In genomic region chr3:47863391-47864128, GRCh38 we compare ENCODE assay signal across 27 cellular contexts.
"Had no signal": no experiment of that assay in that cellular context is flagged by ENCODE, and none has a peak within 500 bp of the region (broad histone marks: within the 10 kb centered on the region; RNA-seq: fewer than 3 reads in every experiment).

No MANE protein-coding gene starts in this region.

- H3K4me2 ChIP-seq: SK-N-SH had no signal

- H3K9ac ChIP-seq: SK-N-SH had no signal

- H3K27me3 ChIP-seq: adrenal gland, body of pancreas, colonic mucosa, pancreas, suprapubic skin, tibial artery, upper lobe of right lung had no signal

- H3K4me3 Mint-ChIP-seq: activated CD4-positive, alpha-beta memory T cell treated with anti-CD3 and anti-CD28 coated beads, Interleukin-2, amount 10 ng/mL, durations not matched to agents 7 days and 5 days; activated CD4-positive, alpha-beta T cell treated with anti-CD3 and anti-CD28 coated beads, Interleukin-2, amount 10 ng/mL, durations not matched to agents 7 days and 5 days; activated naive CD4-positive, alpha-beta T cell treated with anti-CD3 and anti-CD28 coated beads for 36 hours; activated naive CD8-positive, alpha-beta T cell treated with anti-CD3 and anti-CD28 coated beads for 36 hours; activated T-cell treated with anti-CD3 and anti-CD28 coated beads, Interleukin-2, amount 50 U/mL, for 72 hours; T-helper 1 cell treated with Interleukin-12 subunit alpha and Interleukin-12 subunit beta and Interleukin-4 antibody, amounts not matched to agents 30 μg/mL and 1 μg/mL, for 36 hours had no signal

- H3K27ac ChIP-seq: adrenal gland, body of pancreas, colonic mucosa, lower lobe of right lung, pancreas, psoas muscle, suprapubic skin, tibial artery, upper lobe of right lung, VCaP had no signal

- FAIRE-seq: endothelial cell of umbilical vein, pancreas, TTC549 had no signal

- H3K9me3 Mint-ChIP-seq: activated CD4-positive, alpha-beta memory T cell treated with anti-CD3 and anti-CD28 coated beads, Interleukin-2, amount 10 ng/mL, durations not matched to agents 7 days and 5 days; activated CD4-positive, alpha-beta T cell treated with anti-CD3 and anti-CD28 coated beads, Interleukin-2, amount 10 ng/mL, durations not matched to agents 7 days and 5 days; activated naive CD4-positive, alpha-beta T cell treated with anti-CD3 and anti-CD28 coated beads for 36 hours; activated naive CD8-positive, alpha-beta T cell treated with anti-CD3 and anti-CD28 coated beads for 36 hours; activated T-cell treated with anti-CD3 and anti-CD28 coated beads, Interleukin-2, amount 50 U/mL, for 72 hours; T-helper 1 cell treated with Interleukin-12 subunit alpha and Interleukin-12 subunit beta and Interleukin-4 antibody, amounts not matched to agents 30 μg/mL and 1 μg/mL, for 36 hours had no signal

- H3K27ac Mint-ChIP-seq: activated CD4-positive, alpha-beta memory T cell treated with anti-CD3 and anti-CD28 coated beads, Interleukin-2, amount 10 ng/mL, durations not matched to agents 7 days and 5 days; activated CD4-positive, alpha-beta T cell treated with anti-CD3 and anti-CD28 coated beads, Interleukin-2, amount 10 ng/mL, durations not matched to agents 7 days and 5 days; activated naive CD4-positive, alpha-beta T cell treated with anti-CD3 and anti-CD28 coated beads for 36 hours; activated naive CD8-positive, alpha-beta T cell treated with anti-CD3 and anti-CD28 coated beads for 36 hours; activated T-cell treated with anti-CD3 and anti-CD28 coated beads, Interleukin-2, amount 50 U/mL, for 72 hours; T-helper 1 cell treated with Interleukin-12 subunit alpha and Interleukin-12 subunit beta and Interleukin-4 antibody, amounts not matched to agents 30 μg/mL and 1 μg/mL, for 36 hours had no signal

- DNase-seq: activated CD4-positive, alpha-beta memory T cell treated with anti-CD3 and anti-CD28 coated beads, Interleukin-2, amount 10 ng/mL, durations not matched to agents 7 days and 5 days; activated CD4-positive, alpha-beta T cell treated with anti-CD3 and anti-CD28 coated beads for 1 hour; activated CD4-positive, alpha-beta T cell treated with anti-CD3 and anti-CD28 coated beads, Interleukin-2, amount 10 ng/mL, durations not matched to agents 7 days and 5 days; activated naive CD4-positive, alpha-beta T cell treated with anti-CD3 and anti-CD28 coated beads for 36 hours; activated naive CD8-positive, alpha-beta T cell treated with anti-CD3 and anti-CD28 coated beads for 36 hours; activated T-cell treated with anti-CD3 and anti-CD28 coated beads, Interleukin-2, amount 50 U/mL, for 72 hours; adrenal gland; body of pancreas; cerebellar nuclear complex; colonic mucosa; effector memory CD4-positive, alpha-beta T cell; foreskin fibroblast; hippocampal formation; lower lobe of right lung; pancreas; SK-N-SH; stimulated activated CD4-positive, alpha-beta T cell treated with anti-CD3 and anti-CD28 coated beads, Interleukin-4, amount 100 ng/mL, for 1 hour; SW 1271; T-helper 9 cell; tibial artery; upper lobe of right lung had no signal

- H3K9me3 ChIP-seq: adrenal gland, body of pancreas, colonic mucosa, lower lobe of right lung, pancreas, psoas muscle, SK-N-SH, suprapubic skin, tibial artery, upper lobe of right lung had no signal

- H3K27me3 Mint-ChIP-seq: activated CD4-positive, alpha-beta memory T cell treated with anti-CD3 and anti-CD28 coated beads, Interleukin-2, amount 10 ng/mL, durations not matched to agents 7 days and 5 days; activated CD4-positive, alpha-beta T cell treated with anti-CD3 and anti-CD28 coated beads, Interleukin-2, amount 10 ng/mL, durations not matched to agents 7 days and 5 days; activated naive CD8-positive, alpha-beta T cell treated with anti-CD3 and anti-CD28 coated beads for 36 hours had no signal

- H3K4me1 ChIP-seq: adrenal gland, body of pancreas, colonic mucosa, lower lobe of right lung, pancreas, psoas muscle, suprapubic skin, tibial artery, upper lobe of right lung had no signal

- H3K4me3 ChIP-seq: adrenal gland, body of pancreas, colonic mucosa, lower lobe of right lung, pancreas, psoas muscle, suprapubic skin, tibial artery, upper lobe of right lung had no signal

- H3K4me1 Mint-ChIP-seq: activated CD4-positive, alpha-beta memory T cell treated with anti-CD3 and anti-CD28 coated beads, Interleukin-2, amount 10 ng/mL, durations not matched to agents 7 days and 5 days; activated CD4-positive, alpha-beta T cell treated with anti-CD3 and anti-CD28 coated beads, Interleukin-2, amount 10 ng/mL, durations not matched to agents 7 days and 5 days; activated naive CD8-positive, alpha-beta T cell treated with anti-CD3 and anti-CD28 coated beads for 36 hours had no signal

- ATAC-seq: activated T-cell treated with anti-CD3 and anti-CD28 coated beads, Interleukin-2, amount 50 U/mL, for 72 hours; body of pancreas; lower lobe of right lung; pancreas; upper lobe of right lung had no signal
